ENCODE assay signal across 22 cellular contexts in genomic region chr5:176394881-176395675, GRCh38. TPM values are rescaled to one million over a fixed set of nuclear protein-coding genes. Genes with fewer than 3 reads are reported as not detected.
DNase-seq lines count a peak whose midpoint lies in the region; ATAC-seq, FAIRE-seq and TF ChIP-seq lines count a peak whose summit lies in the region.
"Had no signal": no experiment of that assay in that cellular context is flagged by ENCODE, and none has a peak within 500 bp of the region (broad histone marks: within the 10 kb centered on the region; RNA-seq: fewer than 3 reads in every experiment).

No MANE protein-coding gene starts in this region.

- intact Hi-C loops in esophagus squamous epithelium (cut with DNase I), result no loop called here
- intact Hi-C loops in left lung (cut with DNase I), result no loop called here
- intact Hi-C loops in testis (cut with DNase I; ENCODE audit: low total_unique reads), result no loop called here

- H3K4me1 ChIP-seq in esophagus squamous epithelium (peaks cover 0 to 31% (median under 1%) of the 10 kb centered on the region in 3 donors), left lung (peaks cover 0 to 13% of the 10 kb centered on the region in 2 donors), testis (peaks cover 17% of the 10 kb centered on the region)

- H3K27me3 ChIP-seq in esophagus squamous epithelium (no peaks in the 10 kb centered on the region), left lung (no peaks in the 10 kb centered on the region), testis (no peaks in the 10 kb centered on the region)
- H3K27me3 ChIP-seq: adrenal gland, right lobe of liver had no signal

- 72 to 90% methylated on average over 7 to 11 of the region's 11 CpGs for WGBS in esophagus squamous epithelium, 2 donors
- 46 to 72% methylated on average over 11 of the region's 11 CpGs for WGBS in testis, 2 donors

- TF ChIP-seq POLR2A in esophagus squamous epithelium (IDR thresholded peaks at IDR 0.05) (no peak), testis (IDR thresholded peaks at IDR 0.05) (no peak), GM12891 (IDR thresholded peaks at IDR 0.05; ENCODE audit: low read depth, low read length) (no peak)

- peaks cover 18 to 98% (median 32%) of the 10 kb centered on the region in 3 donors for H3K36me3 ChIP-seq in esophagus squamous epithelium
- H3K36me3 ChIP-seq in left lung, result peaks cover 0 to 94% of the 10 kb centered on the region in 2 donors
- H3K36me3 ChIP-seq in testis (ENCODE audit: low read depth, missing control alignments), result no peaks in the 10 kb centered on the region

- H3K9me3 Mint-ChIP-seq in endothelial cell (ENCODE audit: unreplicated experiment), result no peaks in the 10 kb centered on the region
- H3K9me3 Mint-ChIP-seq: CD8-positive, alpha-beta memory T cell had no signal

- no peak overlapping the region for H3K4me3 Mint-ChIP-seq in T-helper 17 cell
- H3K4me3 Mint-ChIP-seq in endothelial cell (ENCODE audit: unreplicated experiment), result no peak overlapping the region
- H3K4me3 Mint-ChIP-seq: activated CD4-positive, alpha-beta T cell treated with anti-CD3 and anti-CD28 coated beads for 36 hours; CD8-positive, alpha-beta memory T cell had no signal

- H3K36me3 Mint-ChIP-seq in T-helper 17 cell (ENCODE audit: low read depth) (peaks cover 2% of the 10 kb centered on the region), endothelial cell (ENCODE audit: low read depth, unreplicated experiment) (peaks cover 14% of the 10 kb centered on the region)

- H3K27me3 Mint-ChIP-seq in T-helper 17 cell, result no peaks in the 10 kb centered on the region
- H3K27me3 Mint-ChIP-seq in endothelial cell (ENCODE audit: unreplicated experiment), result peaks cover 9% of the 10 kb centered on the region
- H3K27me3 Mint-ChIP-seq: activated CD4-positive, alpha-beta T cell treated with anti-CD3 and anti-CD28 coated beads for 36 hours; CD8-positive, alpha-beta memory T cell had no signal

- no peaks in the 10 kb centered on the region for H3K9me3 ChIP-seq in T-helper 17 cell (ENCODE audit: control insufficient read depth, low read length, poor library complexity, severe bottlenecking)
- H3K9me3 ChIP-seq in esophagus squamous epithelium, result no peaks in the 10 kb centered on the region
- H3K9me3 ChIP-seq in left lung, result no peaks in the 10 kb centered on the region
- H3K9me3 ChIP-seq in testis, result no peaks in the 10 kb centered on the region
- H3K9me3 ChIP-seq: adrenal gland, right lobe of liver had no signal

- ATAC-seq in T-helper 17 cell (no peak), left lung (peak; percentile 27)
- ATAC-seq: activated CD4-positive, alpha-beta T cell treated with anti-CD3 and anti-CD28 coated beads for 36 hours; K562; left lobe of liver; right lobe of liver had no signal

- H3K4me3 ChIP-seq in esophagus squamous epithelium (no peak overlapping the region), left lung (no peak overlapping the region), testis (no peak overlapping the region)
- H3K4me3 ChIP-seq: adrenal gland, K562, right lobe of liver had no signal

- TF ChIP-seq CTCF in esophagus squamous epithelium (IDR thresholded peaks at IDR 0.05) (no peak), left lung (IDR thresholded peaks at IDR 0.05) (no peak), testis (IDR thresholded peaks at IDR 0.05) (no peak), endothelial cell (IDR thresholded peaks at IDR 0.05; ENCODE audit: unreplicated experiment) (no peak)

- DNase-seq in T-helper 17 cell (no peak), esophagus squamous epithelium (lab: John Stamatoyannopoulos, UW) (no peak), left lung (no peak), testis (peak; percentile 62), endothelial cell (ENCODE audit: low spot score) (no peak), midbrain (lab: John Stamatoyannopoulos, UW) (no peak), GM12891 (ENCODE audit: insufficient read length, low spot score) (no peak)
- DNase-seq: activated CD4-positive, alpha-beta T cell treated with anti-CD3 and anti-CD28 coated beads for 36 hours; activated CD8-positive, alpha-beta memory T cell treated with anti-CD3 and anti-CD28 coated beads, Interleukin-2, amount 50 U/mL, for 4 hours; DMS79; GOT3; NCI-H1694 treated with DMSO at 0.1 percent for 48 hours; NCI-H2227 treated with DMSO at 0.1 percent for 48 hours; NCI-H748 treated with DMSO at 0.1 percent for 48 hours; nucleus accumbens; right lobe of liver; SHP77 had no signal

- H3K27ac Mint-ChIP-seq in T-helper 17 cell (peak overlapping the region; percentile 34), endothelial cell (ENCODE audit: unreplicated experiment) (no peak overlapping the region)
- H3K27ac Mint-ChIP-seq: activated CD4-positive, alpha-beta T cell treated with anti-CD3 and anti-CD28 coated beads for 36 hours; CD8-positive, alpha-beta memory T cell had no signal

- FAIRE-seq in GM12891 (lab: Jason Lieb, UNC), result no peak
- FAIRE-seq: GM12892, K562 had no signal

- H3K27ac ChIP-seq in esophagus squamous epithelium, result peak overlapping the region in 3 of 4 donors; percentile 16 to 48 (median 42)
- no peak overlapping the region for H3K27ac ChIP-seq in left lung
- peak overlapping the region in 1 of 2 donors; percentile 45 for H3K27ac ChIP-seq in testis
- H3K27ac ChIP-seq: right lobe of liver had no signal

- H3K4me1 Mint-ChIP-seq in T-helper 17 cell (peaks cover 4% of the 10 kb centered on the region), endothelial cell (ENCODE audit: unreplicated experiment) (no peaks in the 10 kb centered on the region)
- H3K4me1 Mint-ChIP-seq: activated CD4-positive, alpha-beta T cell treated with anti-CD3 and anti-CD28 coated beads for 36 hours; CD8-positive, alpha-beta memory T cell had no signal

TF ChIP-seq in GM12891, 5 proteins besides CTCF, POLR2A, EP300 and RAD21:
- TF ChIP-seq PAX5 (IDR thresholded peaks at IDR 0.05; ENCODE audit: insufficient read depth, low read length, severe bottlenecking) (no peak), POU2F2 (IDR thresholded peaks at IDR 0.05; ENCODE audit: low read depth, low read length) (no peak), TAF1 (IDR thresholded peaks at IDR 0.05; ENCODE audit: low read depth, low read length) (no peak), POLR2AphosphoS5 (IDR thresholded peaks at IDR 0.05; ENCODE audit: low read depth, low read length) (no peak), SPI1 (IDR thresholded peaks at IDR 0.05; ENCODE audit: low read depth, low read length) (no peak)

RNA-seq across cellular contexts. Expression of gene HIGD2A, which starts 6.5 kb away (rescaled TPM):
- total RNA-seq in T-helper 17 cell (100 to 1,000 TPM; 119 to 135 TPM), esophagus squamous epithelium (100 to 1,000 TPM in 2 of 4 donors, 10 to 100 TPM in 2; 77.2 to 122 (median 90.3) TPM), left lung (100 to 1,000 TPM in 1 of 2 donors, 10 to 100 TPM in 1; 83.3 to 109 TPM), testis (100 to 1,000 TPM; 129 to 184 TPM), endothelial cell (ENCODE audit: unreplicated experiment) (88.3 TPM)
- 128 TPM for polyA plus RNA-seq in testis (ENCODE audit: insufficient read depth, low read depth, low replicate concordance)
- polyA plus RNA-seq in GM12891 (2012; ENCODE audit: low read depth, missing spikeins), result 248 TPM

RNA-seq across cellular contexts. Expression of gene NOP16, which starts 6.7 kb away (rescaled TPM):
- 10 to 100 TPM; 17.9 to 19.2 TPM for total RNA-seq in T-helper 17 cell
- 10 to 100 TPM; 19.9 to 38.0 (median 30.9) TPM for total RNA-seq in esophagus squamous epithelium
- total RNA-seq in left lung, result 10 to 100 TPM; 14.9 to 24.0 TPM
- 10 to 100 TPM; 19.1 to 19.2 TPM for total RNA-seq in testis
- polyA plus RNA-seq in testis (ENCODE audit: insufficient read depth, low read depth, low replicate concordance), result 23.6 TPM
- 11.9 TPM for total RNA-seq in endothelial cell (ENCODE audit: unreplicated experiment)
- 77.2 TPM for polyA plus RNA-seq in GM12891 (2012; ENCODE audit: low read depth, missing spikeins)

RNA-seq across cellular contexts. Expression of gene CLTB, which starts 21.3 kb away (rescaled TPM):
- total RNA-seq in T-helper 17 cell (10 to 100 TPM; 65.3 to 69.4 TPM), esophagus squamous epithelium (100 to 1,000 TPM; 347 to 732 (median 444) TPM), left lung (100 to 1,000 TPM in 1 of 2 donors, 10 to 100 TPM in 1; 92.1 to 128 TPM), testis (100 to 1,000 TPM; 103 to 107 TPM), endothelial cell (ENCODE audit: unreplicated experiment) (35.2 TPM)
- polyA plus RNA-seq in testis (ENCODE audit: insufficient read depth, low read depth, low replicate concordance), result 60.8 TPM
- 27.7 TPM for polyA plus RNA-seq in GM12891 (2012; ENCODE audit: low read depth, missing spikeins)

RNA-seq across cellular contexts. Expression of gene ARL10, which starts 29.8 kb away (rescaled TPM):
- 1 to 10 TPM; 7.3 to 7.6 TPM for total RNA-seq in T-helper 17 cell
- total RNA-seq in esophagus squamous epithelium, result 10 to 100 TPM in 1 of 4 donors, 1 to 10 TPM in 3; 2.4 to 10.1 (median 6.3) TPM
- total RNA-seq in left lung, result 1 to 10 TPM; 6.0 to 8.2 TPM
- total RNA-seq in testis, result 1 to 10 TPM; 5.8 to 8.9 TPM
- 8.3 TPM for polyA plus RNA-seq in testis (ENCODE audit: insufficient read depth, low read depth, low replicate concordance)
- 14.5 TPM for total RNA-seq in endothelial cell (ENCODE audit: unreplicated experiment)
- 2.8 TPM for polyA plus RNA-seq in GM12891 (2012; ENCODE audit: low read depth, missing spikeins)

RNA-seq across cellular contexts. Expression of gene KIAA1191, which starts 33.5 kb away (rescaled TPM):
- total RNA-seq in T-helper 17 cell, result 10 to 100 TPM; 73.9 to 76.7 TPM
- total RNA-seq in esophagus squamous epithelium, result 10 to 100 TPM; 57.0 to 99.9 (median 73.7) TPM
- total RNA-seq in left lung, result 10 to 100 TPM; 74.5 to 91.7 TPM
- total RNA-seq in testis, result 10 to 100 TPM; 35.5 to 60.3 TPM
- 34.9 TPM for polyA plus RNA-seq in testis (ENCODE audit: insufficient read depth, low read depth, low replicate concordance)
- total RNA-seq in endothelial cell (ENCODE audit: unreplicated experiment), result 122 TPM
- polyA plus RNA-seq in GM12891 (2012; ENCODE audit: low read depth, missing spikeins), result 27.2 TPM

Comparison
In these comparisons a context has a peak if more than half of its experiments do, and no peak if none do; other contexts are left out.
1. H3K27ac ChIP-seq: peak in esophagus squamous epithelium (3 of 4); none in left lung (0 of 2).